Comparison of ENCODE assay signal across 1 cellular context in genomic region chr2:16018277-16019059, GRCh38.
TF ChIP-seq lines count a peak whose summit lies in the region.

No MANE protein-coding gene starts in this region.

TF ChIP-seq in H1, 55 proteins besides CTCF, POLR2A, EP300 and RAD21:
- TF ChIP-seq SUZ12 (IDR thresholded peaks at IDR 0.05; ENCODE audit: low read length) (no peak), HDAC6 (IDR thresholded peaks at IDR 0.05; ENCODE audit: low read depth, low read length) (no peak), NANOG (IDR thresholded peaks at IDR 0.05; ENCODE audit: insufficient read depth, low read depth, low read length, poor library complexity, severe bottlenecking) (no peak), SRF (IDR thresholded peaks at IDR 0.05; ENCODE audit: low read depth, low read length) (no peak), CREB1 (IDR thresholded peaks at IDR 0.05) (no peak), GABPA (IDR thresholded peaks at IDR 0.05; ENCODE audit: borderline replicate concordance, insufficient read depth, low read length) (no peak), MAFK (IDR thresholded peaks at IDR 0.05; ENCODE audit: low read depth, low read length) (no peak), CHD1 (IDR thresholded peaks at IDR 0.05; ENCODE audit: low read depth, low read length) (no peak), SIX5 (IDR thresholded peaks at IDR 0.05; ENCODE audit: low read depth, low read length) (no peak), FOSL1 (IDR thresholded peaks at IDR 0.05; ENCODE audit: insufficient read depth, low read depth, low read length) (no peak), EZH2 (IDR thresholded peaks at IDR 0.05; ENCODE audit: low read depth, low read length, severe bottlenecking) (no peak)
- TF ChIP-seq, protein P1, sequence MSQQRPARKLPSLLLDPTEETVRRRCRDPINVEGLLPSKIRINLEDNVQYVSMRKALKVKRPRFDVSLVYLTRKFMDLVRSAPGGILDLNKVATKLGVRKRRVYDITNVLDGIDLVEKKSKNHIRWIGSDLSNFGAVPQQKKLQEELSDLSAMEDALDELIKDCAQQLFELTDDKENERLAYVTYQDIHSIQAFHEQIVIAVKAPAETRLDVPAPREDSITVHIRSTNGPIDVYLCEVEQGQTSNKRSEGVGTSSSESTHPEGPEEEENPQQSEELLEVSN (IDR thresholded peaks at IDR 0.05): no peak
- TF ChIP-seq, protein P2, sequence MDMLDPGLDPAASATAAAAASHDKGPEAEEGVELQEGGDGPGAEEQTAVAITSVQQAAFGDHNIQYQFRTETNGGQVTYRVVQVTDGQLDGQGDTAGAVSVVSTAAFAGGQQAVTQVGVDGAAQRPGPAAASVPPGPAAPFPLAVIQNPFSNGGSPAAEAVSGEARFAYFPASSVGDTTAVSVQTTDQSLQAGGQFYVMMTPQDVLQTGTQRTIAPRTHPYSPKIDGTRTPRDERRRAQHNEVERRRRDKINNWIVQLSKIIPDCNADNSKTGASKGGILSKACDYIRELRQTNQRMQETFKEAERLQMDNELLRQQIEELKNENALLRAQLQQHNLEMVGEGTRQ (IDR thresholded peaks at IDR 0.05; ENCODE audit: low read length): no peak
TF ChIP-seq in H1: peak in this region for 0.
